Comparison of ENCODE assay signal across 14 cellular contexts in genomic region chr3:154430014-154430413, GRCh38. TPM values are rescaled to one million over a fixed set of nuclear protein-coding genes. Genes with fewer than 3 reads are reported as not detected.
DNase-seq lines count a peak whose midpoint lies in the region; ATAC-seq and TF ChIP-seq lines count a peak whose summit lies in the region.
"Had no signal": no experiment of that assay in that cellular context is flagged by ENCODE, and none has a peak within 500 bp of the region (broad histone marks: within the 10 kb centered on the region; RNA-seq: fewer than 3 reads in every experiment).

Gene GPR149 (minus strand): TSS chr3:154430190. CDS start chr3:154429615, 575 bp downstream.

- no peak within 1 kb of the TSS for H4K12ac ChIP-seq in trophoblast cell (ENCODE audit: low read depth, low read length)

- CTCF ChIA-PET in HCT116 (lab: Charles Lee): no interaction called here
- CTCF ChIA-PET in A673 (lab: Charles Lee): no interaction called here

- TF ChIP-seq RAD21 in HCT116 (IDR thresholded peaks at IDR 0.05; ENCODE audit: low read depth): no peak

- intact Hi-C loops in HCT116 (cut with micrococcal nuclease) (no loop called here), A673 (cut with micrococcal nuclease; ENCODE audit: unreplicated experiment) (no loop called here)

- H2BK120ac ChIP-seq in trophoblast cell (ENCODE audit: insufficient read depth, low read length, poor library complexity): no peak within 1 kb of the TSS

- H3K9ac ChIP-seq in HCT116 (ENCODE audit: low read length): no peak within 1 kb of the TSS
- H3K9ac ChIP-seq in trophoblast cell (ENCODE audit: low read length): no peak within 1 kb of the TSS

- RAD21 ChIA-PET in HCT116 (lab: Charles Lee; ENCODE audit: low non-redundant PET in 1 of 2, low total read pairs in 2 of 2, uncharacterized antibody in 2 of 2, unreplicated experiment in 2 of 2): no interaction called here

- H3K4me3 ChIP-seq in HCT116 (replicated peaks in 1 of 2; ENCODE audit: low read depth in 1 of 2, low read length in 2 of 2) (no peak within 1 kb of the TSS), trophoblast cell (ENCODE audit: low read depth, low read length) (no peak within 1 kb of the TSS), A673 (ENCODE audit: low read depth, low read length, poor library complexity, severe bottlenecking) (no peak within 1 kb of the TSS)
- H3K4me3 ChIP-seq: SJSA1 had no signal

- H2AFZ ChIP-seq in HCT116 (ENCODE audit: low read depth, low read length, poor library complexity, severe bottlenecking) (no peak within 1 kb of the TSS), trophoblast cell (ENCODE audit: insufficient read depth, low read length, poor library complexity) (no peak within 1 kb of the TSS)

- no peak within 1 kb of the TSS for H4K91ac ChIP-seq in trophoblast cell (ENCODE audit: low read depth, low read length)

- peak; percentile 69 for ATAC-seq in HCT116
- ATAC-seq in HG03571 (IDR thresholded peaks at IDR 0.05; ENCODE audit: unreplicated experiment): no peak

- H3K27me3 ChIP-seq in HCT116 (ENCODE audit: insufficient read depth, low read length): no peaks in the 10 kb centered on the region
- peaks cover 19% of the 10 kb centered on the region for H3K27me3 ChIP-seq in trophoblast cell (ENCODE audit: insufficient read depth, low read length)
- H3K27me3 ChIP-seq in A673 (replicated peaks; ENCODE audit: insufficient read depth, low read depth, low read length, poor library complexity): peaks cover 67% of the 10 kb centered on the region
- H3K27me3 ChIP-seq: SJSA1 had no signal

- no peaks in the 10 kb centered on the region for H3K9me2 ChIP-seq in HCT116 (ENCODE audit: insufficient read depth)

- no peak within 1 kb of the TSS for H2BK12ac ChIP-seq in trophoblast cell (ENCODE audit: low read length)

- no TSS peak for BruUV-seq in HCT116 (replicated peaks; lab: Mats Ljungman, UMichigan)
- no TSS peak for BruUV-seq in A673 (replicated peaks; lab: Mats Ljungman, UMichigan)

- no peak within 1 kb of the TSS for H3K27ac ChIP-seq in HCT116 (ENCODE audit: low read depth, low read length)
- no peak within 1 kb of the TSS for H3K27ac ChIP-seq in trophoblast cell (ENCODE audit: low read depth, low read length)
- H3K27ac ChIP-seq in A673 (ENCODE audit: low read depth, low read length, poor library complexity, severe bottlenecking): no peak within 1 kb of the TSS
- H3K27ac ChIP-seq: SJSA1, skin epidermis had no signal

- TF ChIP-seq CTCF in HCT116 (IDR thresholded peaks at IDR 0.05 in 2 of 3, conservative IDR thresholded peaks at IDR 0.05 in 1 of 3; ENCODE audit: borderline replicate concordance in 1 of 3, insufficient read depth in 1 of 3, low read depth in 2 of 3, low read length in 2 of 3) (no peak), A673 (conservative IDR thresholded peaks at IDR 0.05; ENCODE audit: low read depth, low read length) (no peak)

- H3K36me3 ChIP-seq in HCT116 (ENCODE audit: control insufficient read depth in 1 of 2, insufficient read depth in 2 of 2, low read length in 2 of 2) (no peaks in the 10 kb centered on the region), trophoblast cell (ENCODE audit: control insufficient read depth in 1 of 2, insufficient read depth in 2 of 2, low read length in 2 of 2) (no peaks in the 10 kb centered on the region), A673 (ENCODE audit: insufficient read depth, low read length, poor library complexity, severe bottlenecking) (no peaks in the 10 kb centered on the region)
- H3K36me3 ChIP-seq: SJSA1 had no signal

- WGBS in trophoblast cell (ENCODE audit: extremely low coverage, insufficient coverage, insufficient read length): no CpG with 5 or more reads among the region's 7 CpGs

- H3K18ac ChIP-seq in trophoblast cell (ENCODE audit: low read length): no peak within 1 kb of the TSS

- H2AK5ac ChIP-seq in trophoblast cell (ENCODE audit: low read length): no peak within 1 kb of the TSS

- no peaks in the 10 kb centered on the region for H4K20me1 ChIP-seq in HCT116 (ENCODE audit: insufficient read depth)

- no peak for TF ChIP-seq POLR2A in HCT116 (IDR thresholded peaks at IDR 0.05; ENCODE audit: borderline replicate concordance, extremely low read depth, insufficient read depth, insufficient read length)

- H3K14ac ChIP-seq in trophoblast cell (ENCODE audit: low read length): no peak within 1 kb of the TSS

- H3K79me2 ChIP-seq in HCT116 (ENCODE audit: insufficient read depth, low read length) (no peaks in the 10 kb centered on the region), trophoblast cell (ENCODE audit: control insufficient read depth, insufficient read depth, low read length, poor library complexity) (no peaks in the 10 kb centered on the region)

- H3K4me2 ChIP-seq in HCT116 (ENCODE audit: low read length) (peak within 1 kb of the TSS; percentile 31; the same call in 1 of the 2 replicates), trophoblast cell (ENCODE audit: low read length) (peak within 1 kb of the TSS; percentile 61)

- no peak within 1 kb of the TSS for H2BK5ac ChIP-seq in trophoblast cell (ENCODE audit: low read depth, low read length, poor library complexity)

- peak; percentile 23 for DNase-seq in HCT116 (ENCODE audit: low read depth, low spot score)
- peak; percentile 61 for DNase-seq in NCI-H69 (lab: John Stamatoyannopoulos, UW)
- peak; percentile 1 for DNase-seq in fibroblast of peridontal ligament (ENCODE audit: extremely low read depth)
- no peak for DNase-seq in trophoblast cell
- no peak for DNase-seq in KBM-7
- no peak for DNase-seq in kidney glomerular epithelial cell (lab: John Stamatoyannopoulos, UW)
- no peak for DNase-seq in A673 (ENCODE audit: low spot score)
- DNase-seq: activated CD4-positive, alpha-beta memory T cell treated with anti-CD3 and anti-CD28 coated beads for 36 hours; activated naive CD8-positive, alpha-beta T cell treated with anti-CD3 and anti-CD28 coated beads for 36 hours; NCI-H187 treated with DMSO at 0.1 percent for 48 hours had no signal

- H3K79me1 ChIP-seq in trophoblast cell (ENCODE audit: low read length): no peaks in the 10 kb centered on the region

- H4K8ac ChIP-seq in trophoblast cell (ENCODE audit: low read depth, low read length): no peak within 1 kb of the TSS

- peaks cover 0 to 6% of the 10 kb centered on the region in 2 experiments; a peak in 2 of 4 replicates for H3K4me1 ChIP-seq in HCT116 (ENCODE audit: control insufficient read depth in 1 of 2, insufficient read depth in 2 of 2, low read length in 2 of 2)
- H3K4me1 ChIP-seq in trophoblast cell (ENCODE audit: control insufficient read depth in 1 of 2, insufficient read depth in 2 of 2, low read length in 2 of 2): peaks cover 7 to 11% of the 10 kb centered on the region in 2 experiments
- H3K4me1 ChIP-seq in A673 (ENCODE audit: insufficient read depth, low read length, poor library complexity, severe bottlenecking): no peaks in the 10 kb centered on the region
- H3K4me1 ChIP-seq: SJSA1 had no signal

- no peak within 1 kb of the TSS for H3K23ac ChIP-seq in trophoblast cell (ENCODE audit: low read length)

- in situ Hi-C loops in KBM-7 (cut with MboI; ENCODE audit: low pct_unique_long_range_greater_than_20kb, low sequenced_read_pairs): no loop called here

- no peak within 1 kb of the TSS for H3K4ac ChIP-seq in trophoblast cell (ENCODE audit: low read depth, low read length)

- POLR2A ChIA-PET in HCT116 (lab: Charles Lee) (no interaction called here), A673 (lab: Charles Lee; ENCODE audit: low non-redundant PET) (no interaction called here)

- H3K9me3 ChIP-seq in HCT116 (ENCODE audit: control insufficient read depth in 1 of 2, insufficient read depth in 1 of 2, low read depth in 1 of 2, low read length in 2 of 2) (no peaks in the 10 kb centered on the region), trophoblast cell (ENCODE audit: insufficient read depth, low read depth, low read length) (peaks cover 3% of the 10 kb centered on the region), A673 (ENCODE audit: low read depth, low read length, poor library complexity, severe bottlenecking) (no peaks in the 10 kb centered on the region)
- H3K9me3 ChIP-seq: SJSA1 had no signal

TF ChIP-seq in HCT116, 20 proteins besides CTCF, POLR2A, EP300 and RAD21 (continues in another document):
- TF ChIP-seq EGR1 (IDR thresholded peaks at IDR 0.05; ENCODE audit: low read depth) (no peak), ZFX (IDR thresholded peaks at IDR 0.05) (no peak), REST (IDR thresholded peaks at IDR 0.05; ENCODE audit: low read depth) (no peak), ELF1 (IDR thresholded peaks at IDR 0.05; ENCODE audit: borderline replicate concordance, low read depth) (no peak), TCF7L2 (IDR thresholded peaks at IDR 0.05; ENCODE audit: borderline replicate concordance, extremely low read depth, insufficient read depth, insufficient read length) (no peak)

RNA-seq across cellular contexts. Expression of gene GPR149, which starts in this region (rescaled TPM):
- total RNA-seq in HCT116 (2021; ENCODE audit: unreplicated experiment) (not detected), A673 (2021) (not detected in 2 replicates)
- polyA plus RNA-seq in HCT116 (2012): not detected in 2 replicates
- polyA plus RNA-seq in trophoblast cell (2013): 0.01 TPM in 1 of 2 replicates, not detected in the other
- total RNA-seq: activated CD4-positive, alpha-beta memory T cell treated with anti-CD3 and anti-CD28 coated beads for 36 hours; activated naive CD8-positive, alpha-beta T cell treated with anti-CD3 and anti-CD28 coated beads for 36 hours; kidney epithelial cell; SJSA1 had no signal

Comparison
In these comparisons a context has a peak if more than half of its experiments do, and no peak if none do; other contexts are left out.
1. Peak in DNase-seq, ATAC-seq and H3K4me2 ChIP-seq in HCT116; RNA of the gene not detected or under 1 TPM.
2. DNase-seq: peak in NCI-H69 (single experiment) and fibroblast of peridontal ligament (single experiment); none in trophoblast cell (0 of 2), KBM-7 (single experiment), kidney glomerular epithelial cell (single experiment) and A673 (single experiment).